Comparison of ENCODE assay signal across 8 cellular contexts in genomic region chr4:183659029-183659870, GRCh38. TPM values are rescaled to one million over a fixed set of nuclear protein-coding genes. Genes with fewer than 3 reads are reported as not detected.
A peak's percentile ranks its signal among the peaks of the same experiment; 100 is the strongest.
DNase-seq lines count a peak whose midpoint lies in the region; ATAC-seq and TF ChIP-seq lines count a peak whose summit lies in the region.

Gene RWDD4 (minus strand): TSS chr4:183659185. CDS start chr4:183658952, 233 bp downstream.
Gene TRAPPC11 (plus strand): TSS chr4:183659293. CDS start chr4:183663868, 4,575 bp downstream.

- H3K27ac Mint-ChIP-seq in activated naive CD4-positive, alpha-beta T cell treated with anti-CD3 and anti-CD28 coated beads, Interleukin-2, amount 50 U/mL, for 72 hours = peak within 1 kb of the TSS; percentile 91 to 99

- H3K9me3 ChIP-seq in testis = no peaks in the 10 kb centered on the region

- H3K27me3 ChIP-seq in testis = no peaks in the 10 kb centered on the region

- H3K4me1 ChIP-seq in testis = no peaks in the 10 kb centered on the region

- H3K27ac ChIP-seq in testis = peak within 1 kb of the TSS; percentile 91 to 95

- H3K36me3 Mint-ChIP-seq in activated naive CD4-positive, alpha-beta T cell treated with anti-CD3 and anti-CD28 coated beads, Interleukin-2, amount 50 U/mL, for 72 hours = peaks cover 5% of the 10 kb centered on the region in 2 donors

- no peaks in the 10 kb centered on the region for H3K9me3 Mint-ChIP-seq in activated naive CD4-positive, alpha-beta T cell treated with anti-CD3 and anti-CD28 coated beads, Interleukin-2, amount 50 U/mL, for 72 hours

- 0 to 1% methylated on average over 22 to 43 of the region's 63 CpGs for WGBS in testis, 2 donors

- TF ChIP-seq CTCF in GM10266 (IDR thresholded peaks at IDR 0.05; ENCODE audit: control insufficient read depth, insufficient read depth, low read depth, missing control alignments) (no peak), omental fat pad (IDR thresholded peaks at IDR 0.05) (no peak), testis (IDR thresholded peaks at IDR 0.05) (peak in 2 of 3 experiments; percentile 46 to 71)

- peak; percentile 61 for TF ChIP-seq POLR2A in testis (IDR thresholded peaks at IDR 0.05)

- peak within 1 kb of the TSS; percentile 72 to 88 for H3K4me3 ChIP-seq in testis

- H3K36me3 ChIP-seq in testis (ENCODE audit: low read depth, missing control alignments) = no peaks in the 10 kb centered on the region

- DNase-seq in GM10266 (ENCODE audit: extremely low spot score) = peak; percentile 99
- peak; percentile 97 for DNase-seq in NCI-H1092 (lab: John Stamatoyannopoulos, UW)
- peak; percentile 90 to 96 for DNase-seq in activated naive CD4-positive, alpha-beta T cell treated with anti-CD3 and anti-CD28 coated beads, Interleukin-2, amount 50 U/mL, for 72 hours (ENCODE audit: low spot score in 2 of 2)
- DNase-seq in glomerular endothelial cell (ENCODE audit: extremely low read depth, low read depth, low spot score) = peak; percentile 86
- DNase-seq in omental fat pad (ENCODE audit: low spot score) = peak; percentile 88
- peak; percentile 99 for DNase-seq in testis

- peak; percentile 99 for ATAC-seq in HG02588 (IDR thresholded peaks at IDR 0.05; ENCODE audit: unreplicated experiment)
- ATAC-seq in SK-N-SH treated with all-trans-retinoic acid at 6 μM for 48 hours = peak; percentile 99
- peak; percentile 100 for ATAC-seq in activated naive CD4-positive, alpha-beta T cell treated with anti-CD3 and anti-CD28 coated beads, Interleukin-2, amount 50 U/mL, for 72 hours
- ATAC-seq in omental fat pad (ENCODE audit: low FRiP score) = peak; percentile 100

- intact Hi-C loops in testis (cut with DNase I; ENCODE audit: low total_unique reads) = loop anchor here (5.0 kb wide), 1 partner anchor 152 kb away; the partner anchor contains the start of gene ING2

TF ChIP-seq in SK-N-SH treated with all-trans-retinoic acid at 6 μM for 48 hours, 23 proteins besides CTCF, POLR2A, EP300 and RAD21:
- TF ChIP-seq TCF4 (CRISPR knock-in tag; IDR thresholded peaks at IDR 0.05; ENCODE audit: borderline replicate concordance) (no peak), ZC3H10 (CRISPR knock-in tag; IDR thresholded peaks at IDR 0.05) (no peak), GLIS3 (CRISPR knock-in tag; IDR thresholded peaks at IDR 0.05) (no peak), BACH2 (CRISPR knock-in tag; IDR thresholded peaks at IDR 0.05; ENCODE audit: borderline replicate concordance) (no peak), ZFP3 (CRISPR knock-in tag; IDR thresholded peaks at IDR 0.05) (no peak), ISL1 (CRISPR knock-in tag; IDR thresholded peaks at IDR 0.05) (no peak), ZNF8 (CRISPR knock-in tag; IDR thresholded peaks at IDR 0.05) (no peak), CSDC2 (CRISPR knock-in tag; IDR thresholded peaks at IDR 0.05) (no peak), RARB (CRISPR knock-in tag; IDR thresholded peaks at IDR 0.05) (no peak), ZFP30 (CRISPR knock-in tag; IDR thresholded peaks at IDR 0.05) (no peak), ESRRG (CRISPR knock-in tag; IDR thresholded peaks at IDR 0.05) (no peak), PATZ1 (CRISPR knock-in tag; IDR thresholded peaks at IDR 0.05; ENCODE audit: borderline replicate concordance) (no peak), PPARA (CRISPR knock-in tag; IDR thresholded peaks at IDR 0.05; ENCODE audit: borderline replicate concordance) (no peak), ZNF565 (CRISPR knock-in tag; conservative IDR thresholded peaks at IDR 0.05; ENCODE audit: low read depth) (no peak), SNAI2 (CRISPR knock-in tag; IDR thresholded peaks at IDR 0.05) (no peak), TSHZ2 (CRISPR knock-in tag; IDR thresholded peaks at IDR 0.05) (no peak), TOX (CRISPR knock-in tag; IDR thresholded peaks at IDR 0.05; ENCODE audit: borderline replicate concordance) (no peak)
- TF ChIP-seq, protein P1, sequence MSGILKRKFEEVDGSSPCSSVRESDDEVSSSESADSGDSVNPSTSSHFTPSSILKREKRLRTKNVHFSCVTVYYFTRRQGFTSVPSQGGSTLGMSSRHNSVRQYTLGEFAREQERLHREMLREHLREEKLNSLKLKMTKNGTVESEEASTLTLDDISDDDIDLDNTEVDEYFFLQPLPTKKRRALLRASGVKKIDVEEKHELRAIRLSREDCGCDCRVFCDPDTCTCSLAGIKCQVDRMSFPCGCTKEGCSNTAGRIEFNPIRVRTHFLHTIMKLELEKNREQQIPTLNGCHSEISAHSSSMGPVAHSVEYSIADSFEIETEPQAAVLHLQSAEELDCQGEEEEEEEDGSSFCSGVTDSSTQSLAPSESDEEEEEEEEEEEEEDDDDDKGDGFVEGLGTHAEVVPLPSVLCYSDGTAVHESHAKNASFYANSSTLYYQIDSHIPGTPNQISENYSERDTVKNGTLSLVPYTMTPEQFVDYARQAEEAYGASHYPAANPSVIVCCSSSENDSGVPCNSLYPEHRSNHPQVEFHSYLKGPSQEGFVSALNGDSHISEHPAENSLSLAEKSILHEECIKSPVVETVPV (CRISPR knock-in tag; IDR thresholded peaks at IDR 0.05) = no peak
- TF ChIP-seq, protein P2, sequence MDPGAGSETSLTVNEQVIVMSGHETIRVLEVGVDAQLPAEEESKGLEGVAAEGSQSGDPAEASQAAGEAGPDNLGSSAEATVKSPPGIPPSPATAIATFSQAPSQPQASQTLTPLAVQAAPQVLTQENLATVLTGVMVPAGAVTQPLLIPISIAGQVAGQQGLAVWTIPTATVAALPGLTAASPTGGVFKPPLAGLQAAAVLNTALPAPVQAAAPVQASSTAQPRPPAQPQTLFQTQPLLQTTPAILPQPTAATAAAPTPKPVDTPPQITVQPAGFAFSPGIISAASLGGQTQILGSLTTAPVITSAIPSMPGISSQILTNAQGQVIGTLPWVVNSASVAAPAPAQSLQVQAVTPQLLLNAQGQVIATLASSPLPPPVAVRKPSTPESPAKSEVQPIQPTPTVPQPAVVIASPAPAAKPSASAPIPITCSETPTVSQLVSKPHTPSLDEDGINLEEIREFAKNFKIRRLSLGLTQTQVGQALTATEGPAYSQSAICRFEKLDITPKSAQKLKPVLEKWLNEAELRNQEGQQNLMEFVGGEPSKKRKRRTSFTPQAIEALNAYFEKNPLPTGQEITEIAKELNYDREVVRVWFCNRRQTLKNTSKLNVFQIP (CRISPR knock-in tag; IDR thresholded peaks at IDR 0.05; ENCODE audit: borderline replicate concordance, low read depth) = no peak
TF ChIP-seq in SK-N-SH treated with all-trans-retinoic acid at 6 μM for 48 hours: peak in this region for 0.

RNA-seq across cellular contexts. Expression of gene RWDD4, which starts in this region (rescaled TPM):
- total RNA-seq in activated naive CD4-positive, alpha-beta T cell treated with anti-CD3 and anti-CD28 coated beads, Interleukin-2, amount 50 U/mL, for 72 hours = 10 to 100 TPM; 14.2 to 16.7 TPM
- 15.6 and 16.8 TPM in 2 replicates for total RNA-seq in glomerular endothelial cell
- 10 to 100 TPM; 16.3 to 19.7 (median 18.1) TPM for total RNA-seq in omental fat pad
- total RNA-seq in testis = 10 to 100 TPM; 23.0 to 25.4 TPM
- 14.5 TPM for polyA plus RNA-seq in testis (ENCODE audit: insufficient read depth, low read depth, low replicate concordance)

RNA-seq across cellular contexts. Expression of gene TRAPPC11, which starts in this region (rescaled TPM):
- total RNA-seq in activated naive CD4-positive, alpha-beta T cell treated with anti-CD3 and anti-CD28 coated beads, Interleukin-2, amount 50 U/mL, for 72 hours = 10 to 100 TPM; 31.5 to 37.2 TPM
- 28.5 and 33.3 TPM in 2 replicates for total RNA-seq in glomerular endothelial cell
- total RNA-seq in omental fat pad = 10 to 100 TPM; 31.1 to 76.9 (median 42.1) TPM
- total RNA-seq in testis = 10 to 100 TPM; 65.2 to 81.6 TPM
- polyA plus RNA-seq in testis (ENCODE audit: insufficient read depth, low read depth, low replicate concordance) = 31.2 TPM

Comparison
In these comparisons a context has a peak if more than half of its experiments do, and no peak if none do; other contexts are left out.
1. Peak in every context shown above with its lines: DNase-seq, ATAC-seq, H3K4me3 ChIP-seq and H3K27ac ChIP-seq.
2. CTCF ChIP-seq: peak in testis (2 of 3); none in GM10266 (single experiment) and omental fat pad (0 of 3).